Comparison of ENCODE assay signal across 8 cellular contexts in the genomic region with DNA sequence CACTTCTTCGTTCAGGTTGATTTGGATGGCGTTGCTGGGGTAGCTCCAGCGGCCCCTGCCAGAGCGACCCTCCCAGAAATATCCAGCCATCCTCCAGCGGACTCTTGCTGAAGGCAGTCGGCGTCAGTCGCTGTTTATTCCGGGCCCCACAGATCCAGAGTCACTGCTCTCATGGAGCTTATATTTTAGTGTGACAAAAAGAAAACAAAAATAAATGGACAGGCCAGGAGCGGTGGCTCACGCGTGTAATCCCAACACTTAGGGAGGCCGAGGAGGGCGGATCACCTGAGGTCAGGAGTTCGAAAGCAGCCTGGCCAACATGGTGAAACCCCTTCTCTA. TPM values are rescaled to one million over a fixed set of nuclear protein-coding genes. Genes with fewer than 3 reads are reported as not detected.
A peak's percentile ranks its signal among the peaks of the same experiment; 100 is the strongest.
DNase-seq lines count a peak whose midpoint lies in the region; ATAC-seq and TF ChIP-seq lines count a peak whose summit lies in the region.

No MANE protein-coding gene starts in this region.

- H3K9me3 ChIP-seq in ascending aorta: no peaks in the 10 kb centered on the region
- no peaks in the 10 kb centered on the region for H3K9me3 ChIP-seq in thoracic aorta

- H3K27ac Mint-ChIP-seq in T-helper 2 cell treated with Interferon-gamma antibody and Interleukin-4, amounts not matched to agents 5 μg/mL and 100 μg/mL, for 36 hours: peak overlapping the region; percentile 95

- H3K27me3 ChIP-seq in ascending aorta (no peaks in the 10 kb centered on the region), thoracic aorta (replicated peaks; ENCODE audit: insufficient read depth) (no peaks in the 10 kb centered on the region)

- H3K4me1 ChIP-seq in ascending aorta (peaks cover 0 to 11% of the 10 kb centered on the region in 2 donors), thoracic aorta (ENCODE audit: control insufficient read depth in 1 of 2, low read depth in 2 of 2) (peaks cover 7 to 15% of the 10 kb centered on the region in 2 donors)

- H3K4me3 Mint-ChIP-seq in T-helper 2 cell treated with Interferon-gamma antibody and Interleukin-4, amounts not matched to agents 5 μg/mL and 100 μg/mL, for 36 hours: peak overlapping the region; percentile 99

- peaks cover 5% of the 10 kb centered on the region for H3K4me1 Mint-ChIP-seq in T-helper 2 cell treated with Interferon-gamma antibody and Interleukin-4, amounts not matched to agents 5 μg/mL and 100 μg/mL, for 36 hours (ENCODE audit: low read depth)

- ATAC-seq in left colon (peak; percentile 28), thoracic aorta (ENCODE audit: insufficient number of reproducible peaks, low FRiP score, low read depth) (no peak), GM21390 (IDR thresholded peaks at IDR 0.05; ENCODE audit: unreplicated experiment) (no peak), HG03521 (IDR thresholded peaks at IDR 0.05; ENCODE audit: unreplicated experiment) (no peak)

- peak overlapping the region; percentile 83 to 86 for H3K27ac ChIP-seq in ascending aorta
- H3K27ac ChIP-seq in thoracic aorta: peak overlapping the region; percentile 77 to 85

- DNase-seq in T-helper 2 cell treated with Interferon-gamma antibody and Interleukin-4, amounts not matched to agents 5 μg/mL and 100 μg/mL, for 36 hours (ENCODE audit: low spot score): no peak
- DNase-seq in T-helper 2 cell (no peak), ascending aorta (ENCODE audit: low spot score in 2 of 2) (no peak), left colon (no peak), thoracic aorta (ENCODE audit: low spot score) (no peak), NCI-H2196 (lab: John Stamatoyannopoulos, UW; ENCODE audit: unreplicated experiment) (no peak)

- peaks cover 9% of the 10 kb centered on the region for H3K36me3 Mint-ChIP-seq in T-helper 2 cell treated with Interferon-gamma antibody and Interleukin-4, amounts not matched to agents 5 μg/mL and 100 μg/mL, for 36 hours (ENCODE audit: low read depth)

- peaks cover 8% of the 10 kb centered on the region for H3K27me3 Mint-ChIP-seq in T-helper 2 cell treated with Interferon-gamma antibody and Interleukin-4, amounts not matched to agents 5 μg/mL and 100 μg/mL, for 36 hours (ENCODE audit: low read depth)

- H3K36me3 ChIP-seq in ascending aorta (peaks cover 8 to 9% of the 10 kb centered on the region in 2 donors), thoracic aorta (peaks cover 3% of the 10 kb centered on the region)

- H3K4me3 ChIP-seq in ascending aorta (peak overlapping the region; percentile 73 to 83), thoracic aorta (peak overlapping the region; percentile 77)

- H3K9me3 Mint-ChIP-seq in T-helper 2 cell treated with Interferon-gamma antibody and Interleukin-4, amounts not matched to agents 5 μg/mL and 100 μg/mL, for 36 hours: no peaks in the 10 kb centered on the region

- intact Hi-C loops in ascending aorta (cut with DNase I): loop anchor here (1.0 to 5.0 kb wide), 7 partner anchors 114 to 951 kb away; partner anchors contain the start of genes IFNAR1, MIS18A, PAXBP1 and SCAF4
- intact Hi-C loops in left colon (cut with DNase I, micrococcal nuclease): no loop called here

- no peak for TF ChIP-seq CTCF in ascending aorta (IDR thresholded peaks at IDR 0.05)
- no peak for TF ChIP-seq CTCF in thoracic aorta (IDR thresholded peaks at IDR 0.05)

RNA-seq across cellular contexts. Expression of gene CFAP298, which starts 0.8 kb away (rescaled TPM):
- total RNA-seq in ascending aorta: 18.3 TPM
- 10 to 100 TPM; 28.7 to 32.7 TPM for total RNA-seq in left colon
- 10 to 100 TPM; 22.7 to 31.4 TPM for total RNA-seq in thoracic aorta

RNA-seq across cellular contexts. Expression of gene TCP10L, which starts 27.6 kb away (rescaled TPM):
- total RNA-seq in ascending aorta (3.9 TPM), left colon (not detected), thoracic aorta (1 to 10 TPM in 1 of 2 donors, not detected in 1; 2.8 TPM)
